ENCODE assay signal across 12 cellular contexts in genomic region chr4:15665738-15666365, GRCh38. TPM values are rescaled to one million over a fixed set of nuclear protein-coding genes. Genes with fewer than 3 reads are reported as not detected.
A peak's percentile ranks its signal among the peaks of the same experiment; 100 is the strongest.
DNase-seq lines count a peak whose midpoint lies in the region; FAIRE-seq and TF ChIP-seq lines count a peak whose summit lies in the region.
"Had no signal": no experiment of that assay in that cellular context is flagged by ENCODE, and none has a peak within 500 bp of the region (broad histone marks: within the 10 kb centered on the region; RNA-seq: fewer than 3 reads in every experiment).

No MANE protein-coding gene starts in this region.

- no peak overlapping the region for H2AFZ ChIP-seq in endothelial cell of umbilical vein (ENCODE audit: low read depth, low read length)
- H2AFZ ChIP-seq: parathyroid adenoma had no signal

- FAIRE-seq in endothelial cell of umbilical vein (lab: Jason Lieb, UNC): peak; percentile 77

- H3K36me3 Mint-ChIP-seq in neural crest cell (ENCODE audit: low read depth) (peaks cover 13% of the 10 kb centered on the region), progenitor cell of endocrine pancreas (ENCODE audit: insufficient read depth) (peaks cover 4% of the 10 kb centered on the region)

- peak overlapping the region; percentile 26 for H3K9ac ChIP-seq in endothelial cell of umbilical vein (replicated peaks; ENCODE audit: extremely low read depth, insufficient read depth, low read length)
- H3K9ac ChIP-seq: parathyroid adenoma had no signal

- H3K4me1 ChIP-seq in endothelial cell of umbilical vein (ENCODE audit: control insufficient read depth, extremely low read depth, insufficient read depth, low read length): peaks cover 35% of the 10 kb centered on the region
- H3K4me1 ChIP-seq: parathyroid adenoma had no signal

- POLR2A ChIA-PET in endothelial cell of umbilical vein (lab: Charles Lee): interaction anchor here (0.6 to 1.1 kb wide), 3 partner anchors 15 to 159 kb away, joined by 3 to 4 read pairs (median 3); partner anchors contain the start of gene FAM200B

- no peaks in the 10 kb centered on the region for H4K20me1 ChIP-seq in endothelial cell of umbilical vein (replicated peaks; ENCODE audit: control insufficient read depth, extremely low read depth, insufficient read depth, low read length)

- H3K9me3 ChIP-seq in endothelial cell of umbilical vein (replicated peaks; ENCODE audit: control insufficient read depth, insufficient read depth, low read length): no peaks in the 10 kb centered on the region

- no peak for TF ChIP-seq POLR2A in endothelial cell of umbilical vein (IDR thresholded peaks at IDR 0.05; ENCODE audit: low read depth, low read length)

- BruUV-seq in endothelial cell of umbilical vein (replicated peaks; lab: Mats Ljungman, UMichigan): TSS peak; percentile 63

- DNase-seq in ELR (ENCODE audit: low read depth): peak; percentile 90
- DNase-seq in NOMO-1 treated with dmso at 0.1 percent for 144 hours (lab: John Stamatoyannopoulos, UW; ENCODE audit: unreplicated experiment): peak; percentile 75
- peak; percentile 60 for DNase-seq in endothelial cell of umbilical vein (ENCODE audit: low read depth, low spot score)
- no peak for DNase-seq in neural crest cell (ENCODE audit: low read depth, low spot score)
- no peak for DNase-seq in NCI-H146 (lab: John Stamatoyannopoulos, UW)
- DNase-seq in progenitor cell of endocrine pancreas (ENCODE audit: low spot score, unreplicated experiment): no peak
- no peak for DNase-seq in GM20000 (ENCODE audit: low spot score)
- DNase-seq in amniotic stem cell (lab: John Stamatoyannopoulos, UW): no peak
- DNase-seq: anterior cingulate cortex, NCI-H526 had no signal

- H3K27me3 Mint-ChIP-seq in neural crest cell (ENCODE audit: low read depth) (no peaks in the 10 kb centered on the region), progenitor cell of endocrine pancreas (no peaks in the 10 kb centered on the region)

- H3K9me3 Mint-ChIP-seq in neural crest cell (peaks cover 4% of the 10 kb centered on the region), progenitor cell of endocrine pancreas (ENCODE audit: low read depth) (no peaks in the 10 kb centered on the region)

- CTCF ChIA-PET in endothelial cell of umbilical vein (lab: Charles Lee): interaction anchor here (0.5 to 1.3 kb wide), 2 partner anchors 10 to 12 kb away, joined by 3 to 7 read pairs; no protein-coding TSS in a partner anchor

- no peaks in the 10 kb centered on the region for H3K27me3 ChIP-seq in endothelial cell of umbilical vein (ENCODE audit: control insufficient read depth in 2 of 2, insufficient read depth in 2 of 2, low read length in 2 of 2)

- intact Hi-C loops in endothelial cell of umbilical vein (cut with micrococcal nuclease): loop anchor here (1.0 kb wide), 3 partner anchors 11 to 24 kb away; partner anchors contain the start of genes FAM200B and FBXL5

- H3K27ac Mint-ChIP-seq in neural crest cell (ENCODE audit: unreplicated experiment) (peak overlapping the region; percentile 50), progenitor cell of endocrine pancreas (no peak overlapping the region)

- peaks cover 0 to 3% of the 10 kb centered on the region in 2 experiments for H3K36me3 ChIP-seq in endothelial cell of umbilical vein (ENCODE audit: control insufficient read depth in 2 of 2, extremely low read depth in 1 of 2, insufficient read depth in 2 of 2, low read length in 2 of 2)

- H3K4me3 ChIP-seq in endothelial cell of umbilical vein (replicated peaks in 1 of 3; ENCODE audit: insufficient read depth in 1 of 3, low read depth in 1 of 3, low read length in 3 of 3): no peak overlapping the region

- H3K79me2 ChIP-seq in endothelial cell of umbilical vein (ENCODE audit: control insufficient read depth, insufficient read depth, low read length): peaks cover 24% of the 10 kb centered on the region
- H3K79me2 ChIP-seq: parathyroid adenoma had no signal

- dilution Hi-C loops in endothelial cell of umbilical vein (cut with MboI; ENCODE audit: extremely low pct_ligation_motif_present, low sequenced_read_pairs): no loop called here

- H3K4me3 Mint-ChIP-seq in neural crest cell: no peak overlapping the region
- H3K4me3 Mint-ChIP-seq in progenitor cell of endocrine pancreas (ENCODE audit: low read depth): no peak overlapping the region

- peak overlapping the region; percentile 77 for H3K27ac ChIP-seq in endothelial cell of umbilical vein (ENCODE audit: insufficient read depth, low read depth, low read length)
- H3K27ac ChIP-seq: parathyroid adenoma had no signal

- peak overlapping the region; percentile 71 for H3K4me2 ChIP-seq in endothelial cell of umbilical vein (ENCODE audit: insufficient read depth, low read length)

- no peak for TF ChIP-seq CTCF in endothelial cell of umbilical vein (IDR thresholded peaks at IDR 0.05; ENCODE audit: extremely low read depth in 1 of 2, insufficient read depth in 1 of 2, low read depth in 1 of 2, low read length in 2 of 2)
- no peak for TF ChIP-seq CTCF in neural crest cell (conservative IDR thresholded peaks at IDR 0.05)
- no peak for TF ChIP-seq CTCF in progenitor cell of endocrine pancreas (IDR thresholded peaks at IDR 0.05; ENCODE audit: unreplicated experiment)
- no peak for TF ChIP-seq CTCF in GM20000 (IDR thresholded peaks at IDR 0.05; ENCODE audit: extremely low read depth, missing control alignments)

- H3K9me1 ChIP-seq in endothelial cell of umbilical vein (replicated peaks; ENCODE audit: control insufficient read depth, extremely low read depth, insufficient read depth, low read length): no peaks in the 10 kb centered on the region

- H3K4me1 Mint-ChIP-seq in neural crest cell (peaks cover 9% of the 10 kb centered on the region), progenitor cell of endocrine pancreas (ENCODE audit: low read depth) (peaks cover 4% of the 10 kb centered on the region)

TF ChIP-seq in endothelial cell of umbilical vein, 7 proteins besides CTCF, POLR2A, EP300 and RAD21:
- TF ChIP-seq FOS (IDR thresholded peaks at IDR 0.05; ENCODE audit: borderline replicate concordance, insufficient read depth, low read length) (peak; percentile 82), GATA2 (IDR thresholded peaks at IDR 0.05; ENCODE audit: insufficient read depth, insufficient read length, low read depth, low read length) (no peak), EZH2 (IDR thresholded peaks at IDR 0.05; ENCODE audit: borderline replicate concordance, low read depth, low read length, severe bottlenecking) (no peak), POLR2AphosphoS5 (IDR thresholded peaks at IDR 0.05; ENCODE audit: insufficient read depth, low read depth, low read length) (peak; percentile 70), MAX (IDR thresholded peaks at IDR 0.05; ENCODE audit: insufficient read depth, insufficient read length) (no peak), MYC (IDR thresholded peaks at IDR 0.05; ENCODE audit: low read depth, low read length) (no peak), JUN (IDR thresholded peaks at IDR 0.05; ENCODE audit: borderline replicate concordance, insufficient read depth, insufficient read length, low read depth) (peak; percentile 87)

RNA-seq across cellular contexts. Expression of gene FBXL5, which starts 10.7 kb away (rescaled TPM):
- total RNA-seq in endothelial cell of umbilical vein (60.2 and 64.8 TPM in 2 replicates), neural crest cell (71.2 and 74.3 TPM in 2 replicates), progenitor cell of endocrine pancreas (66.9 and 72.1 TPM in 2 replicates)
- 42.2 and 44.1 TPM in 2 replicates for polyA plus RNA-seq in endothelial cell of umbilical vein
- 40.4 and 40.8 TPM in 2 replicates for polyA plus RNA-seq in endothelial cell of umbilical vein (2011; cell fraction: cytosol; rRNA removed)
- 35.5 and 47.9 TPM in 2 replicates for polyA plus RNA-seq in endothelial cell of umbilical vein (2011; cell fraction: nucleus; rRNA removed)
- polyA plus RNA-seq in endothelial cell of umbilical vein (2012): 43.9 and 62.3 TPM in 2 replicates
- polyA minus RNA-seq in endothelial cell of umbilical vein: 75.6 and 101 TPM in 2 replicates
- polyA minus RNA-seq in endothelial cell of umbilical vein (2011; cell fraction: cytosol; rRNA and poly(A)+ RNA removed): 13.1 TPM
- 65.1 and 76.1 TPM in 2 replicates for polyA minus RNA-seq in endothelial cell of umbilical vein (2011; cell fraction: nucleus; rRNA and poly(A)+ RNA removed)

RNA-seq across cellular contexts. Expression of gene FAM200B, which starts 15.8 kb away (rescaled TPM):
- total RNA-seq in endothelial cell of umbilical vein (20.6 and 24.6 TPM in 2 replicates), neural crest cell (33.6 and 39.5 TPM in 2 replicates), progenitor cell of endocrine pancreas (29.0 and 31.4 TPM in 2 replicates)
- polyA plus RNA-seq in endothelial cell of umbilical vein: 10.7 and 13.9 TPM in 2 replicates
- polyA plus RNA-seq in endothelial cell of umbilical vein (2011; cell fraction: cytosol; rRNA removed): 28.5 and 32.3 TPM in 2 replicates
- polyA plus RNA-seq in endothelial cell of umbilical vein (2011; cell fraction: nucleus; rRNA removed): 20.7 and 29.1 TPM in 2 replicates
- polyA plus RNA-seq in endothelial cell of umbilical vein (2012): 29.0 and 40.6 TPM in 2 replicates
- polyA minus RNA-seq in endothelial cell of umbilical vein: 3.2 and 5.7 TPM in 2 replicates
- polyA minus RNA-seq in endothelial cell of umbilical vein (2011; cell fraction: cytosol; rRNA and poly(A)+ RNA removed): 11.1 TPM
- polyA minus RNA-seq in endothelial cell of umbilical vein (2011; cell fraction: nucleus; rRNA and poly(A)+ RNA removed): 8.7 and 11.2 TPM in 2 replicates

RNA-seq across cellular contexts. Expression of gene BST1, which starts 37.0 kb away (rescaled TPM):
- 6.6 and 10.7 TPM in 2 replicates for total RNA-seq in endothelial cell of umbilical vein
- polyA plus RNA-seq in endothelial cell of umbilical vein: 14.0 and 14.9 TPM in 2 replicates
- polyA plus RNA-seq in endothelial cell of umbilical vein (2011; cell fraction: cytosol; rRNA removed): 12.9 and 13.9 TPM in 2 replicates
- polyA plus RNA-seq in endothelial cell of umbilical vein (2011; cell fraction: nucleus; rRNA removed): 4.9 and 5.7 TPM in 2 replicates
- polyA plus RNA-seq in endothelial cell of umbilical vein (2012): 16.0 and 18.3 TPM in 2 replicates
- polyA minus RNA-seq in endothelial cell of umbilical vein: 3.5 and 6.5 TPM in 2 replicates
- not detected for polyA minus RNA-seq in endothelial cell of umbilical vein (2011; cell fraction: cytosol; rRNA and poly(A)+ RNA removed)
- 2.0 and 2.1 TPM in 2 replicates for polyA minus RNA-seq in endothelial cell of umbilical vein (2011; cell fraction: nucleus; rRNA and poly(A)+ RNA removed)
- total RNA-seq in neural crest cell: 0.75 and 1.1 TPM in 2 replicates
- total RNA-seq in progenitor cell of endocrine pancreas: 0.38 TPM in 1 of 2 replicates, not detected in the other
- total RNA-seq: G401 had no signal

Comparison
In these comparisons a context has a peak if more than half of its experiments do, and no peak if none do; other contexts are left out.
1. DNase-seq: peak in ELR (single experiment), NOMO-1 treated with dmso at 0.1 percent for 144 hours (single experiment) and endothelial cell of umbilical vein (single experiment); none in neural crest cell (single experiment), NCI-H146 (single experiment), progenitor cell of endocrine pancreas (single experiment), GM20000 (single experiment) and amniotic stem cell (single experiment).